ENCODE assay signal across 1 cellular context in genomic region chr2:202494856-202495604, GRCh38.
TF ChIP-seq lines count a peak whose summit lies in the region.

No MANE protein-coding gene starts in this region.

TF ChIP-seq in H1, 55 proteins besides CTCF, POLR2A, EP300 and RAD21:
- no peak for TF ChIP-seq EGR1 (IDR thresholded peaks at IDR 0.05; ENCODE audit: borderline replicate concordance, low read depth, low read length)
- TF ChIP-seq TAF7 (optimal IDR thresholded peaks at IDR 0.05; ENCODE audit: borderline replicate concordance, low read depth, low read length) = no peak
